ENCODE assay signal across 20 cellular contexts in the genomic region with DNA sequence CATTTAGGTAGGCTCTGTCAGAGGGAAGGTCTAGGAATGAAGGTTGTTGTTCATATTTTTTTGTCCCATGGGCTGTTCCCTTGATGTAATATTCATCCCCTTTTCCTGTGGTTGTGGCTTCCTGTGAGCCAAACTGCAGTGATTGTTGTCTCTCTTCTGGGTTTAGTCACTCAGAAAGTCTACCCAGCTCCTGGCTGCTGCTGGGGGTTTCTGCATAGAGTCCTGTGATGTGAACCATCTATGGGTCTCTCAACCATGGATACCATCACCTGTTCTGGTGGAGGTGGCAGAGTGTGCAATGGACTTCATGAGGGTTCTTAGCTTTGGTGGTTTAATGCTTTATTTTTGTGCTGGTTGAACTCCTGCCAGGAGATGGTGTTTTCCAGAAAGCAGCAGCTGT.
A peak's percentile ranks its signal among the peaks of the same experiment; 100 is the strongest.
DNase-seq lines count a peak whose midpoint lies in the region; ATAC-seq, FAIRE-seq and TF ChIP-seq lines count a peak whose summit lies in the region.
"Had no signal": no experiment of that assay in that cellular context is flagged by ENCODE, and none has a peak within 500 bp of the region (broad histone marks: within the 10 kb centered on the region; RNA-seq: fewer than 3 reads in every experiment).

No MANE protein-coding gene starts in this region.

- no peak overlapping the region for H3K4me3 ChIP-seq in BLaER1
- no peak overlapping the region for H3K4me3 ChIP-seq in BLaER1 treated with 17β-estradiol and CSF1 and Interleukin-3, amounts not matched to agents 10 nM and 100 nM
- H3K4me3 ChIP-seq in OCI-LY7 (ENCODE audit: low read depth, low read length, poor library complexity, severe bottlenecking) = peak overlapping the region; percentile 29
- H3K4me3 ChIP-seq: HAP-1 had no signal

- H3K9ac ChIP-seq in BLaER1 = no peak overlapping the region
- H3K9ac ChIP-seq in BLaER1 treated with 17β-estradiol and CSF1 and Interleukin-3, amounts not matched to agents 10 nM and 100 nM = no peak overlapping the region

- H3K27ac ChIP-seq in BLaER1 (no peak overlapping the region), OCI-LY7 (ENCODE audit: low read depth, low read length, poor library complexity, severe bottlenecking) (peak overlapping the region; percentile 99)
- H3K27ac ChIP-seq in BLaER1 treated with 17β-estradiol and CSF1 and Interleukin-3, amounts not matched to agents 10 nM and 100 nM = no peak overlapping the region

- H3K4me1 Mint-ChIP-seq in nephron progenitor cell = no peaks in the 10 kb centered on the region

- no peaks in the 10 kb centered on the region for H4K20me1 ChIP-seq in BLaER1
- H4K20me1 ChIP-seq in BLaER1 treated with 17β-estradiol and CSF1 and Interleukin-3, amounts not matched to agents 10 nM and 100 nM = no peaks in the 10 kb centered on the region
- no peaks in the 10 kb centered on the region for H4K20me1 ChIP-seq in OCI-LY7 (ENCODE audit: insufficient read depth, low read length)

- peaks cover 20% of the 10 kb centered on the region for H3K4me1 ChIP-seq in BLaER1
- H3K4me1 ChIP-seq in BLaER1 treated with 17β-estradiol and CSF1 and Interleukin-3, amounts not matched to agents 10 nM and 100 nM = peaks cover 0 to 27% (median 19%) of the 10 kb centered on the region in 10 experiments; a peak in 15 of 20 replicates
- H3K4me1 ChIP-seq in OCI-LY7 (ENCODE audit: insufficient read depth, low read length, poor library complexity, severe bottlenecking) = peaks cover 69% of the 10 kb centered on the region
- H3K4me1 ChIP-seq: BE2C had no signal

- peaks cover 55% of the 10 kb centered on the region; the same call in 1 of the 2 replicates for H3K27me3 ChIP-seq in BLaER1
- peaks cover 6 to 91% (median 80%) of the 10 kb centered on the region in 11 experiments; a peak in 19 of 22 replicates for H3K27me3 ChIP-seq in BLaER1 treated with 17β-estradiol and CSF1 and Interleukin-3, amounts not matched to agents 10 nM and 100 nM
- H3K27me3 ChIP-seq: BE2C had no signal

- H3K9me2 ChIP-seq in OCI-LY7 (ENCODE audit: insufficient read depth, low read length) = no peaks in the 10 kb centered on the region

- H3K9me3 ChIP-seq in BLaER1 (peaks cover 28% of the 10 kb centered on the region), OCI-LY7 (ENCODE audit: low read length) (peaks cover 80% of the 10 kb centered on the region)
- peaks cover 25 to 46% (median 34%) of the 10 kb centered on the region in 11 experiments for H3K9me3 ChIP-seq in BLaER1 treated with 17β-estradiol and CSF1 and Interleukin-3, amounts not matched to agents 10 nM and 100 nM (replicated peaks in 1 of 11)
- H3K9me3 ChIP-seq: BE2C, HAP-1 had no signal

- peaks cover 16 to 40% of the 10 kb centered on the region in 2 donors for H3K36me3 Mint-ChIP-seq in activated naive CD4-positive, alpha-beta T cell treated with anti-CD3 and anti-CD28 coated beads, Interleukin-2, amount 50 U/mL, for 72 hours
- no peaks in the 10 kb centered on the region for H3K36me3 Mint-ChIP-seq in nephron progenitor cell (ENCODE audit: low read depth)

- H3K36me3 ChIP-seq in BLaER1 (no peaks in the 10 kb centered on the region), OCI-LY7 (ENCODE audit: insufficient read depth, low read length) (peaks cover 77% of the 10 kb centered on the region)
- H3K36me3 ChIP-seq in BLaER1 treated with 17β-estradiol and CSF1 and Interleukin-3, amounts not matched to agents 10 nM and 100 nM = no peaks in the 10 kb centered on the region
- H3K36me3 ChIP-seq: BE2C, HAP-1 had no signal

- DNase-seq in OCI-LY7 (ENCODE audit: low spot score) (no peak), nephron progenitor cell (no peak), HUDEP-2 (lab: John Stamatoyannopoulos, UW; ENCODE audit: unreplicated experiment in 76 of 76) (no peak), NCI-H2171 (lab: John Stamatoyannopoulos, UW) (no peak), RCC 7860 (ENCODE audit: low spot score) (no peak)
- no peak for DNase-seq in activated naive CD4-positive, alpha-beta T cell treated with anti-CD3 and anti-CD28 coated beads, Interleukin-2, amount 50 U/mL, for 72 hours (ENCODE audit: low spot score in 2 of 2)
- DNase-seq: BE2C, COR-L47, DMS153, Karpas-422, MM.1S, NCI-H1105 treated with DMSO at 0.1 percent for 48 hours, NCI-H187 treated with DMSO at 0.1 percent for 48 hours, NCI-H446 treated with DMSO at 0.1 percent for 48 hours, NCI-H748 treated with DMSO at 0.1 percent for 48 hours, SHP77 treated with DMSO at 0.1 percent for 48 hours had no signal

- no peaks in the 10 kb centered on the region for H3K79me2 ChIP-seq in OCI-LY7 (ENCODE audit: insufficient read depth, low read depth, low read length)

- ATAC-seq in activated naive CD4-positive, alpha-beta T cell treated with anti-CD3 and anti-CD28 coated beads, Interleukin-2, amount 50 U/mL, for 72 hours = peak in 1 of 2 donors; percentile 46
- ATAC-seq: Panc1 had no signal

- no TSS peak for BruUV-seq in OCI-LY7 (replicated peaks; lab: Mats Ljungman, UMichigan)

- H3K27ac Mint-ChIP-seq in activated naive CD4-positive, alpha-beta T cell treated with anti-CD3 and anti-CD28 coated beads, Interleukin-2, amount 50 U/mL, for 72 hours = peak overlapping the region; percentile 22 to 58
- no peak overlapping the region for H3K27ac Mint-ChIP-seq in nephron progenitor cell

- intact Hi-C loops in OCI-LY7 (cut with micrococcal nuclease; ENCODE audit: unreplicated experiment) = loop anchor here (5.0 kb wide), 1 partner anchor 124 kb away; the partner anchor contains the start of gene ZC4H2

- H3K4me2 ChIP-seq in BLaER1 (peak overlapping the region; percentile 22; the same call in 1 of the 2 replicates), OCI-LY7 (ENCODE audit: low read length) (peak overlapping the region; percentile 23)
- H3K4me2 ChIP-seq in BLaER1 treated with 17β-estradiol and CSF1 and Interleukin-3, amounts not matched to agents 10 nM and 100 nM = peak overlapping the region in 9 of 11 experiments; percentile 31 to 66 (median 39); a peak in 17 of 22 replicates

- TF ChIP-seq CTCF in OCI-LY7 (conservative IDR thresholded peaks at IDR 0.05; ENCODE audit: low read length) = no peak
- no peak for TF ChIP-seq CTCF in nephron progenitor cell (IDR thresholded peaks at IDR 0.05)

- peaks cover 4% of the 10 kb centered on the region for H3K27me3 Mint-ChIP-seq in nephron progenitor cell (ENCODE audit: low read depth, poor library complexity)

- no peak for FAIRE-seq in RCC 7860 (lab: Jason Lieb, UNC)

- POLR2A ChIA-PET in OCI-LY7 (lab: Charles Lee) = interaction anchor here (0.7 to 2.7 kb wide), 3 partner anchors 11 to 1218 kb away, joined by 3 to 20 read pairs (median 4); no protein-coding TSS in a partner anchor

- no peak overlapping the region for H2AFZ ChIP-seq in OCI-LY7 (ENCODE audit: low read length)

- CTCF ChIA-PET in OCI-LY7 (lab: Charles Lee; ENCODE audit: unreplicated experiment) = no interaction called here

- peaks cover 27 to 34% of the 10 kb centered on the region in 2 donors for H3K9me3 Mint-ChIP-seq in activated naive CD4-positive, alpha-beta T cell treated with anti-CD3 and anti-CD28 coated beads, Interleukin-2, amount 50 U/mL, for 72 hours
- peaks cover 56% of the 10 kb centered on the region for H3K9me3 Mint-ChIP-seq in nephron progenitor cell

- no peak overlapping the region for H3K4me3 Mint-ChIP-seq in nephron progenitor cell
